20 cellular contexts compared by ENCODE assay signal in genomic region chr1:213979751-213980605, GRCh38. TPM values are rescaled to one million over a fixed set of nuclear protein-coding genes. Genes with fewer than 3 reads are reported as not detected.
DNase-seq lines count a peak whose midpoint lies in the region; ATAC-seq and TF ChIP-seq lines count a peak whose summit lies in the region.
"Had no signal": no experiment of that assay in that cellular context is flagged by ENCODE, and none has a peak within 500 bp of the region (broad histone marks: within the 10 kb centered on the region; RNA-seq: fewer than 3 reads in every experiment).

No MANE protein-coding gene starts in this region.

- POLR2A ChIA-PET in A673 (lab: Charles Lee; ENCODE audit: low non-redundant PET) = interaction anchor here (0.6 kb wide), 1 partner anchor 36 kb away, joined by 5 read pairs; no protein-coding TSS in a partner anchor

- H3K4me3 Mint-ChIP-seq in glutamatergic neuron (ENCODE audit: unreplicated experiment) (peak overlapping the region; percentile 58), mesothelial cell of epicardium (peak overlapping the region; percentile 49)
- H3K4me3 Mint-ChIP-seq: activated CD4-positive, alpha-beta memory T cell treated with anti-CD3 and anti-CD28 coated beads for 36 hours; activated T-cell treated with anti-CD3 and anti-CD28 coated beads, Interleukin-2, amount 50 U/mL, for 24 hours; CD8-positive, alpha-beta memory T cell had no signal

- H3K4me3 ChIP-seq in A673 (ENCODE audit: low read depth, low read length, poor library complexity, severe bottlenecking) = no peak overlapping the region
- peak overlapping the region; percentile 71 for H3K4me3 ChIP-seq in HUES48 (ENCODE audit: low read depth, low read length)
- H3K4me3 ChIP-seq: esophagus muscularis mucosa, stomach had no signal

- TF ChIP-seq CTCF in A673 (conservative IDR thresholded peaks at IDR 0.05; ENCODE audit: low read depth, low read length) (0 out of 2 replicates have a peak, but pooled peaks have one; percentile 15), glutamatergic neuron (IDR thresholded peaks at IDR 0.05; ENCODE audit: partially characterized antibody, unreplicated experiment) (no peak), mesothelial cell of epicardium (IDR thresholded peaks at IDR 0.05; ENCODE audit: unreplicated experiment) (peak; percentile 13), GM13976 (IDR thresholded peaks at IDR 0.05; ENCODE audit: borderline replicate concordance, control extremely low read depth, extremely low read depth, insufficient read depth, missing control alignments) (no peak)

- H3K36me3 Mint-ChIP-seq in glutamatergic neuron (ENCODE audit: unreplicated experiment) (no peaks in the 10 kb centered on the region), mesothelial cell of epicardium (no peaks in the 10 kb centered on the region)
- H3K36me3 Mint-ChIP-seq: CD8-positive, alpha-beta memory T cell; T-cell had no signal

- H3K27me3 ChIP-seq in A673 (replicated peaks; ENCODE audit: insufficient read depth, low read depth, low read length, poor library complexity) = peaks cover 94% of the 10 kb centered on the region
- peaks cover 98% of the 10 kb centered on the region for H3K27me3 ChIP-seq in HUES48 (ENCODE audit: control insufficient read depth, insufficient read depth, low read length)

- H3K27ac ChIP-seq in A673 (ENCODE audit: low read depth, low read length, poor library complexity, severe bottlenecking) = no peak overlapping the region
- no peak overlapping the region for H3K27ac ChIP-seq in HUES48 (ENCODE audit: low read depth, low read length)
- H3K27ac ChIP-seq: esophagus muscularis mucosa, stomach had no signal

- H3K9me3 Mint-ChIP-seq in glutamatergic neuron (ENCODE audit: unreplicated experiment) (peaks cover 17% of the 10 kb centered on the region), mesothelial cell of epicardium (no peaks in the 10 kb centered on the region)
- H3K9me3 Mint-ChIP-seq: activated CD4-positive, alpha-beta memory T cell treated with anti-CD3 and anti-CD28 coated beads for 36 hours; T-cell had no signal

- in situ Hi-C loops in GM13976 (cut with MboI; ENCODE audit: low sequenced_read_pairs, unreplicated experiment) = no loop called here

- BruUV-seq in A673 (replicated peaks; lab: Mats Ljungman, UMichigan) = no TSS peak

- no peak for ATAC-seq in GM18517 (IDR thresholded peaks at IDR 0.05; ENCODE audit: unreplicated experiment)
- ATAC-seq: activated naive CD4-positive, alpha-beta T cell treated with anti-CD3 and anti-CD28 coated beads, Interleukin-2, amount 50 U/mL, for 72 hours had no signal

- H3K27me3 Mint-ChIP-seq in glutamatergic neuron (ENCODE audit: unreplicated experiment) (peaks cover 19% of the 10 kb centered on the region), mesothelial cell of epicardium (ENCODE audit: low read depth) (peaks cover 95% of the 10 kb centered on the region)

- DNase-seq in A673 (ENCODE audit: low spot score) (no peak), glutamatergic neuron (peak; percentile 55), mesothelial cell of epicardium (ENCODE audit: low spot score in 2 of 2, unreplicated experiment in 2 of 2) (no peak), NCI-H1694 (lab: John Stamatoyannopoulos, UW) (no peak), NK-92 (lab: John Stamatoyannopoulos, UW; ENCODE audit: unreplicated experiment) (no peak), GM13976 (ENCODE audit: low spot score) (no peak)
- DNase-seq: activated CD4-positive, alpha-beta memory T cell treated with anti-CD3 and anti-CD28 coated beads for 36 hours; activated T-cell treated with anti-CD3 and anti-CD28 coated beads, Interleukin-2, amount 50 U/mL, for 24 hours; CD8-positive, alpha-beta memory T cell; KBM-7; NCI-H2029 treated with DMSO at 0.1 percent for 48 hours; NCI-H510A treated with DMSO at 0.1 percent for 48 hours; SHP77; stimulated activated CD4-positive, alpha-beta T cell treated with anti-CD3 and anti-CD28 coated beads, Interleukin-2, amount 100 ng/mL, for 24 hours; stomach; T-cell had no signal

- H3K4me1 ChIP-seq in A673 (ENCODE audit: insufficient read depth, low read length, poor library complexity, severe bottlenecking) (peaks cover 8% of the 10 kb centered on the region), HUES48 (ENCODE audit: control insufficient read depth, insufficient read depth, low read length) (peaks cover 66% of the 10 kb centered on the region)

- no peaks in the 10 kb centered on the region for H3K36me3 ChIP-seq in A673 (ENCODE audit: insufficient read depth, low read length, poor library complexity, severe bottlenecking)
- no peaks in the 10 kb centered on the region for H3K36me3 ChIP-seq in HUES48 (ENCODE audit: control insufficient read depth, insufficient read depth, low read length)
- H3K36me3 ChIP-seq: esophagus muscularis mucosa, stomach had no signal

- intact Hi-C loops in A673 (cut with micrococcal nuclease; ENCODE audit: unreplicated experiment) = loop anchor here (10.0 kb wide), 1 partner anchor 605 kb away; no protein-coding TSS in a partner anchor

- no peaks in the 10 kb centered on the region for H3K9me3 ChIP-seq in A673 (ENCODE audit: low read depth, low read length, poor library complexity, severe bottlenecking)
- H3K9me3 ChIP-seq in HUES48 (ENCODE audit: control insufficient read depth, insufficient read depth, low read length) = no peaks in the 10 kb centered on the region
- H3K9me3 ChIP-seq: esophagus muscularis mucosa, stomach had no signal

- H3K27ac Mint-ChIP-seq in glutamatergic neuron (ENCODE audit: unreplicated experiment) = no peak overlapping the region
- H3K27ac Mint-ChIP-seq in mesothelial cell of epicardium = no peak overlapping the region
- H3K27ac Mint-ChIP-seq: activated CD4-positive, alpha-beta memory T cell treated with anti-CD3 and anti-CD28 coated beads for 36 hours; activated T-cell treated with anti-CD3 and anti-CD28 coated beads, Interleukin-2, amount 50 U/mL, for 24 hours had no signal

- H3K4me1 Mint-ChIP-seq in glutamatergic neuron (ENCODE audit: low read depth, unreplicated experiment) (peaks cover 56% of the 10 kb centered on the region), mesothelial cell of epicardium (peaks cover 30% of the 10 kb centered on the region)

- H3K9ac ChIP-seq in HUES48 (ENCODE audit: low read depth, low read length) = no peak overlapping the region

- CTCF ChIA-PET in A673 (lab: Charles Lee) = interaction anchor here (0.6 kb wide), 2 partner anchors 34 to 634 kb away, joined by 3 to 12 read pairs; no protein-coding TSS in a partner anchor

RNA-seq across cellular contexts. Expression of gene PROX1, which starts 7.8 kb away (rescaled TPM):
- total RNA-seq in A673 (2021) (not detected in 2 replicates), glutamatergic neuron (ENCODE audit: unreplicated experiment) (68.4 TPM), mesothelial cell of epicardium (0.58 to 1.4 TPM (median 1.4 TPM) in 3 replicates)
- total RNA-seq: CD8-positive, alpha-beta memory T cell had no signal

Comparison
In these comparisons a context has a peak if more than half of its experiments do, and no peak if none do; other contexts are left out.
1. CTCF ChIP-seq: peak in A673 (single experiment) and mesothelial cell of epicardium (single experiment); none in glutamatergic neuron (single experiment) and GM13976 (single experiment).
2. RNA of gene PROX1, which starts 7.8 kb away (total RNA-seq): 68.4 TPM in glutamatergic neuron (single experiment); 0.58 to 1.4 TPM in mesothelial cell of epicardium and not detected in A673; every median in the first group is over 10 times any median in the second.